Comparison of ENCODE assay signal across 28 cellular contexts in the genomic region with DNA sequence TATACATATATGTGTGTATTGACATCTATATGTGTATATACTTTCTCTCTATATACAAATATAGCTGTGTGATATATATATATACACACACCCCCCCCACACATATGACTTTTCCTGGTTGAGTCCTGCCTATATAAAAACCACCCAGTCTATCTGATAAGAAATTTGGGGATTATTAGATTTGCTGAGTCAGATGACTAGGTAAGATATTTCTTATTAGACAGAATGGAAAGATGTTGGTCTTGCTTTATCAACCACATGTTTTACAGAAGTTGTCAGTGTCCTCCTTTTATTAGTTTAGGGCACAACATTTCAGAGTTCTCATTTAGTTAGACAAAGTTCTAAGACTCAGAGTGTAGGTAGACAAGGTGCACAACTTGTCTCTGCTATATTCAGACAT.
"Had no signal": no experiment of that assay in that cellular context is flagged by ENCODE, and none has a peak within 500 bp of the region (broad histone marks: within the 10 kb centered on the region; RNA-seq: fewer than 3 reads in every experiment).

No MANE protein-coding gene starts in this region.

- H3K36me3 ChIP-seq: colonic mucosa, esophagus muscularis mucosa, esophagus squamous epithelium, gastrocnemius medialis, gastroesophageal sphincter, heart left ventricle, heart right ventricle had no signal

- DNase-seq: colonic mucosa; cortex of kidney; dermis blood vessel endothelial cell; dorsolateral prefrontal cortex; effector CD4-positive, alpha-beta T cell; effector CD8-positive, alpha-beta T cell; effector memory CD4-positive, alpha-beta T cell; effector memory CD8-positive, alpha-beta T cell; endodermal cell; erythroblast; esophagus squamous epithelium; foreskin fibroblast; foreskin keratinocyte; foreskin melanocyte; gastrocnemius medialis; glutamatergic neuron; head of caudate nucleus; heart left ventricle; heart right ventricle had no signal

- ATAC-seq: effector memory CD8-positive, alpha-beta T cell; esophagus mucosa; foreskin keratinocyte; gastrocnemius medialis; gastroesophageal sphincter; heart left ventricle; heart right ventricle had no signal

- H3K27me3 ChIP-seq: colonic mucosa, dorsolateral prefrontal cortex, esophagus muscularis mucosa, esophagus squamous epithelium, foreskin keratinocyte, gastrocnemius medialis, gastroesophageal sphincter, heart left ventricle, heart right ventricle had no signal

- H3K4me1 ChIP-seq: colonic mucosa, esophagus muscularis mucosa, esophagus squamous epithelium, foreskin keratinocyte, gastrocnemius medialis, gastroesophageal sphincter, heart left ventricle, heart right ventricle had no signal

- H3K9me3 ChIP-seq: colonic mucosa, esophagus muscularis mucosa, gastrocnemius medialis, gastroesophageal sphincter had no signal

- FAIRE-seq: colon, endometrium, endothelial cell of umbilical vein, frontal cortex had no signal

- H3K27ac ChIP-seq: colonic mucosa, coronary artery, dorsolateral prefrontal cortex, epithelial cell of prostate, esophagus muscularis mucosa, esophagus squamous epithelium, foreskin keratinocyte, gastrocnemius medialis, gastroesophageal sphincter, heart left ventricle, heart right ventricle had no signal

- H3K4me3 ChIP-seq: colonic mucosa, coronary artery, dorsolateral prefrontal cortex, esophagus muscularis mucosa, esophagus squamous epithelium, gastrocnemius medialis, gastroesophageal sphincter, heart left ventricle, heart right ventricle had no signal
